1 cellular context compared by ENCODE assay signal in genomic region chr7:139500770-139501138, GRCh38.
TF ChIP-seq lines count a peak whose summit lies in the region.

No MANE protein-coding gene starts in this region.

TF ChIP-seq in A549, 52 proteins besides CTCF, POLR2A, EP300 and RAD21 (continued from another document):
- no peak for TF ChIP-seq USF2 (IDR thresholded peaks at IDR 0.05)
- no peak for TF ChIP-seq SMC3 (IDR thresholded peaks at IDR 0.05)
- no peak for TF ChIP-seq PBX3 (IDR thresholded peaks at IDR 0.05)
- TF ChIP-seq POLR2AphosphoS2 (conservative IDR thresholded peaks at IDR 0.05; ENCODE audit: low read length) = no peak
- no peak for TF ChIP-seq HEYL (CRISPR knock-in tag; IDR thresholded peaks at IDR 0.05)
- TF ChIP-seq CBX8 (IDR thresholded peaks at IDR 0.05) = no peak
- no peak for TF ChIP-seq NPAS2 (CRISPR knock-in tag; IDR thresholded peaks at IDR 0.05; ENCODE audit: borderline replicate concordance)
- no peak for TF ChIP-seq CEBPB (IDR thresholded peaks at IDR 0.05)
- no peak for TF ChIP-seq REST (IDR thresholded peaks at IDR 0.05)
- TF ChIP-seq HOXB13 (CRISPR knock-in tag; IDR thresholded peaks at IDR 0.05; ENCODE audit: low read depth) = no peak
- no peak for TF ChIP-seq ZC3H11A (IDR thresholded peaks at IDR 0.05)
